1 cellular context compared by ENCODE assay signal in the genomic region with DNA sequence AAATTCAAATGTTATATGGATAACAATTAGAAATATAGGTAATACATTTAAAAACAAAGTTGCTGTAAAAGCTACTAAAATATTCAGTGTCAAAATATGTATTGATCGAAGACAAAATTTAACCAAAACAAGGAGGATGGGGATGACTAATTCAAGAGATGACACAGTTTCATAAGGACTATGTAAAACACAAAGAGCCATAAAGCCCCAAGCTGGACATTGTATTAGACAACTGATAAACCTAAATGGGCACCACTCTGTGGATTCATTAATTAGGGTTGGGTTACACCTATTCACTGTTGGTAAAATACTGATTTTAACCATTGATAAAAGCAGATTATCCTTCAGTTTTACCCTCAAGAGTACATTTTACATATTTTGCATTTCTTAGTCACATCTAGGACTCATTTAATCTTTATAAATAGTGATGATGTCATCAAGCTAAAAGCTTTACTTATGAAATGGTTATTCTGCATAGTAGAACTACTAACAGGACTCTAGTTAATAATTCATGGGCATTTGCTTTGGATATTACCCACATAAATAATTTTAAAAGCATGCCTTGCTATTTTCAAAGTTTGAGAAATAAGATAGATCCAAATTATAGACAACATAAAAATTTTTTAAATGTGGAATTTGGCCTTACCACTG.
TF ChIP-seq lines count a peak whose summit lies in the region.

No MANE protein-coding gene starts in this region.

TF ChIP-seq in SK-N-SH treated with all-trans-retinoic acid at 6 μM for 48 hours, 23 proteins besides CTCF, POLR2A, EP300 and RAD21 (continued from another document):
- no peak for TF ChIP-seq TSHZ2 (CRISPR knock-in tag; IDR thresholded peaks at IDR 0.05)
- TF ChIP-seq SNAI2 (CRISPR knock-in tag; IDR thresholded peaks at IDR 0.05) = 0 out of 2 replicates have a peak, but pooled peaks have one; percentile 7
TF ChIP-seq in SK-N-SH treated with all-trans-retinoic acid at 6 μM for 48 hours: peak in this region for 4.
